Comparison of ENCODE assay signal across 10 cellular contexts in genomic region chr17:3475812-3476686, GRCh38. TPM values are rescaled to one million over a fixed set of nuclear protein-coding genes. Genes with fewer than 3 reads are reported as not detected.
A peak's percentile ranks its signal among the peaks of the same experiment; 100 is the strongest.
DNase-seq lines count a peak whose midpoint lies in the region; ATAC-seq and TF ChIP-seq lines count a peak whose summit lies in the region.
"Had no signal": no experiment of that assay in that cellular context is flagged by ENCODE, and none has a peak within 500 bp of the region (broad histone marks: within the 10 kb centered on the region; RNA-seq: fewer than 3 reads in every experiment).

TSS of gene ASPA (plus strand) at chr17:3475997. CDS start at chr17:3476160, 163 bp downstream.

- ATAC-seq in stimulated activated effector memory CD8-positive, alpha-beta T cell treated with anti-CD3 and anti-CD28 coated beads, Interleukin-12 subunit alpha, Interleukin-12 subunit beta, amount 100 ng/mL, for 72 hours: no peak
- no peak for ATAC-seq in GM21737 (IDR thresholded peaks at IDR 0.05; ENCODE audit: unreplicated experiment)

- H3K4me3 ChIP-seq in Peyer's patch: peak within 1 kb of the TSS in 3 of 4 donors; percentile 30 to 58 (median 39)
- peak within 1 kb of the TSS; percentile 63 for H3K4me3 ChIP-seq in fibroblast of the aortic adventitia (ENCODE audit: low read depth, low read length)

- no peaks in the 10 kb centered on the region for H3K9me3 ChIP-seq in Peyer's patch

- H3K4me1 Mint-ChIP-seq in nephron: peaks cover 31% of the 10 kb centered on the region
- peaks cover 6% of the 10 kb centered on the region for H3K4me1 Mint-ChIP-seq in stimulated activated effector memory CD8-positive, alpha-beta T cell treated with anti-CD3 and anti-CD28 coated beads, Interleukin-12 subunit alpha, Interleukin-12 subunit beta, amount 100 ng/mL, for 72 hours

- H3K36me3 Mint-ChIP-seq in nephron (ENCODE audit: low read depth): no peaks in the 10 kb centered on the region
- H3K36me3 Mint-ChIP-seq in stimulated activated effector memory CD8-positive, alpha-beta T cell treated with anti-CD3 and anti-CD28 coated beads, Interleukin-12 subunit alpha, Interleukin-12 subunit beta, amount 100 ng/mL, for 72 hours: no peaks in the 10 kb centered on the region

- no peaks in the 10 kb centered on the region for H3K27me3 ChIP-seq in Peyer's patch

- H3K27ac ChIP-seq in Peyer's patch: peak within 1 kb of the TSS; percentile 27 to 86 (median 78)
- H3K27ac ChIP-seq: epithelial cell of prostate, KMS-11 had no signal

- peaks cover 0 to 12% (median 2%) of the 10 kb centered on the region in 4 donors for H3K4me1 ChIP-seq in Peyer's patch

- H3K9me3 Mint-ChIP-seq in nephron: no peaks in the 10 kb centered on the region
- no peaks in the 10 kb centered on the region for H3K9me3 Mint-ChIP-seq in stimulated activated effector memory CD8-positive, alpha-beta T cell treated with anti-CD3 and anti-CD28 coated beads, Interleukin-12 subunit alpha, Interleukin-12 subunit beta, amount 100 ng/mL, for 72 hours

- DNase-seq in AG08395 (ENCODE audit: low spot score): peak; percentile 65
- no peak for DNase-seq in Peyer's patch
- DNase-seq in fibroblast of the aortic adventitia (ENCODE audit: low read depth): peak; percentile 46
- DNase-seq in activated effector memory CD4-positive, alpha-beta T cell treated with anti-CD3 and anti-CD28 coated beads, Interleukin-2, amount 50 U/mL, for 16 hours: no peak
- no peak for DNase-seq in stimulated activated effector memory CD8-positive, alpha-beta T cell treated with anti-CD3 and anti-CD28 coated beads, Interleukin-12 subunit alpha, Interleukin-12 subunit beta, amount 100 ng/mL, for 72 hours (ENCODE audit: low spot score in 2 of 2)
- DNase-seq in COLO668 (lab: John Stamatoyannopoulos, UW; ENCODE audit: unreplicated experiment): no peak

- H3K27ac Mint-ChIP-seq in nephron: peak within 1 kb of the TSS; percentile 84 to 90 (median 88)
- H3K27ac Mint-ChIP-seq in stimulated activated effector memory CD8-positive, alpha-beta T cell treated with anti-CD3 and anti-CD28 coated beads, Interleukin-12 subunit alpha, Interleukin-12 subunit beta, amount 100 ng/mL, for 72 hours: no peak within 1 kb of the TSS

- peak within 1 kb of the TSS; percentile 52 to 82 (median 79) for H3K4me3 Mint-ChIP-seq in nephron
- H3K4me3 Mint-ChIP-seq in stimulated activated effector memory CD8-positive, alpha-beta T cell treated with anti-CD3 and anti-CD28 coated beads, Interleukin-12 subunit alpha, Interleukin-12 subunit beta, amount 100 ng/mL, for 72 hours: no peak within 1 kb of the TSS

- no peaks in the 10 kb centered on the region for H3K36me3 ChIP-seq in Peyer's patch

- no peaks in the 10 kb centered on the region for H3K27me3 Mint-ChIP-seq in nephron (ENCODE audit: low read depth)

- no peak for TF ChIP-seq CTCF in Peyer's patch (IDR thresholded peaks at IDR 0.05)
- TF ChIP-seq CTCF in fibroblast of the aortic adventitia (IDR thresholded peaks at IDR 0.05; ENCODE audit: insufficient read depth, low read length): no peak
- no peak for TF ChIP-seq CTCF in nephron (IDR thresholded peaks at IDR 0.05; ENCODE audit: unreplicated experiment in 3 of 3)

- no peak for TF ChIP-seq POLR2A in Peyer's patch (IDR thresholded peaks at IDR 0.05)

RNA-seq across cellular contexts. Expression of gene ASPA, which starts in this region (rescaled TPM):
- total RNA-seq in Peyer's patch: 10 to 100 TPM; 11.4 to 27.7 (median 17.0) TPM
- total RNA-seq in fibroblast of the aortic adventitia (ENCODE audit: low replicate concordance): 1.9 and 9.7 TPM in 2 replicates

Comparison
In these comparisons a context has a peak if more than half of its experiments do, and no peak if none do; other contexts are left out.
1. DNase-seq: peak in AG08395 (single experiment) and fibroblast of the aortic adventitia (single experiment); none in Peyer's patch (0 of 3), activated effector memory CD4-positive, alpha-beta T cell treated with anti-CD3 and anti-CD28 coated beads, Interleukin-2, amount 50 U/mL, for 16 hours (single experiment), stimulated activated effector memory CD8-positive, alpha-beta T cell treated with anti-CD3 and anti-CD28 coated beads, Interleukin-12 subunit alpha, Interleukin-12 subunit beta, amount 100 ng/mL, for 72 hours (0 of 2) and COLO668 (single experiment).